ENCODE assay signal across 1 cellular context in genomic region chr16:53142823-53143568, GRCh38.
TF ChIP-seq lines count a peak whose summit lies in the region.

No MANE protein-coding gene starts in this region.

TF ChIP-seq in GM12878, 131 proteins besides CTCF, POLR2A, EP300 and RAD21 (continued from another document):
- TF ChIP-seq CUX1 (IDR thresholded peaks at IDR 0.05; ENCODE audit: insufficient replicate concordance, low read depth, low read length) (no peak), NFYA (IDR thresholded peaks at IDR 0.05; ENCODE audit: borderline replicate concordance, low read depth, low read length) (no peak), CREM (IDR thresholded peaks at IDR 0.05; ENCODE audit: low read depth) (no peak), ZZZ3 (IDR thresholded peaks at IDR 0.05; ENCODE audit: control insufficient read depth, insufficient read length, low read depth) (no peak)
